1 cellular context compared by ENCODE assay signal in genomic region chr1:10699470-10699835, GRCh38.
TF ChIP-seq lines count a peak whose summit lies in the region.

No MANE protein-coding gene starts in this region.

TF ChIP-seq in GM23338, 12 proteins besides CTCF, POLR2A, EP300 and RAD21 (continued from another document):
- TF ChIP-seq ZNF462 (CRISPR knock-in tag; IDR thresholded peaks at IDR 0.05), result no peak
- TF ChIP-seq JUNB (IDR thresholded peaks at IDR 0.05; ENCODE audit: unreplicated experiment), result no peak
- TF ChIP-seq NANOG (IDR thresholded peaks at IDR 0.05; ENCODE audit: borderline replicate concordance), result no peak
- no peak for TF ChIP-seq ETS1 (IDR thresholded peaks at IDR 0.05)
